26 cellular contexts compared by ENCODE assay signal in the genomic region with DNA sequence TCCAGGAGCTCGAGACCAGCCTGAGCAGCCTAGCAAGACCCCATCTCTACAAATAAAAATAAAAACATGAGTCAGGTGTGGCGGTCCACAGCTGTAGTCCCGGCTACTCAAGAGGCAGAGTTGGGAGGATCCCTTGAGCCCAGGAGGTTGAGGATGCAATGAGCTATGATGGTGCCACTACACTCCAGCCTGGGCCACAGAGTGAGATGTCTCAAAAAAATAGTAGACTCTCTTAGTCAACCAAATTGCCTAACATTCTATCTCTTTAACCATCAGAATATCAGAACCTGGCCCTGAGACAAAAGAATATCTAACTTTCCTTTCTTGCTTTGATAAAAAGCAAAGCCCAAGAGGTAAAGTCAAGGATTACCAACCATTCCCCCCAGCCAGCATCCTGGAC.
"Had no signal": no experiment of that assay in that cellular context is flagged by ENCODE, and none has a peak within 500 bp of the region (broad histone marks: within the 10 kb centered on the region; RNA-seq: fewer than 3 reads in every experiment).

No MANE protein-coding gene starts in this region.

- H3K27ac ChIP-seq: stomach, suprapubic skin, testis, thoracic aorta, thyroid gland, tibial artery, tibial nerve, transverse colon, upper lobe of left lung, upper lobe of right lung, uterus, vagina had no signal

- ATAC-seq: stimulated activated effector memory CD8-positive, alpha-beta T cell treated with anti-CD3 and anti-CD28 coated beads, Interleukin-12 subunit alpha, Interleukin-12 subunit beta, amount 100 ng/mL, for 72 hours; stimulated activated memory B cell treated with anti-CD40 and anti-IgM and Interleukin-4, amounts not matched to agents 10 μg/mL and 1 μg/mL and 100 μg/mL, for 72 hours; stimulated activated naive B cell treated with anti-CD40 and anti-IgM and Interleukin-4, amounts not matched to agents 10 μg/mL and 1 μg/mL and 100 μg/mL, for 72 hours; stimulated activated naive CD8-positive, alpha-beta T cell treated with anti-CD3 and anti-CD28 coated beads, Interleukin-15, amount 100 ng/mL, for 72 hours; stimulated activated naive CD8-positive, alpha-beta T cell treated with anti-CD3 and anti-CD28 coated beads, Interleukin-15, Interleukin-2, amounts not matched to agents 100 U/mL and 50 U/mL, for 24 hours; upper lobe of right lung had no signal

- H3K36me3 ChIP-seq: stomach, suprapubic skin, thoracic aorta, thyroid gland, tibial artery, tibial nerve, transverse colon, upper lobe of left lung, upper lobe of right lung, uterus, vagina had no signal

- H3K27me3 ChIP-seq: stomach, testis, thyroid gland, tibial nerve, transverse colon, upper lobe of left lung, upper lobe of right lung, uterus, vagina had no signal

- H3K4me1 ChIP-seq: suprapubic skin, thyroid gland, uterus had no signal

- H3K9me3 ChIP-seq: stomach, suprapubic skin, testis, thoracic aorta, thyroid gland, tibial nerve, transverse colon, upper lobe of right lung, uterus, vagina had no signal

- H3K4me3 ChIP-seq: stomach, suprapubic skin, testis, thoracic aorta, thyroid gland, tibial artery, tibial nerve, transverse colon, upper lobe of left lung, upper lobe of right lung, uterus, vagina had no signal

- DNase-seq: stimulated activated CD4-positive, alpha-beta T cell treated with anti-CD3 and anti-CD28 coated beads, Interleukin-2, amount 100 ng/mL, for 48 hours; stimulated activated CD4-positive, alpha-beta T cell treated with anti-CD3 and anti-CD28 coated beads, Interleukin-4, amount 100 ng/mL, for 1 hour; stimulated activated CD4-positive, alpha-beta T cell treated with anti-CD3 and anti-CD28 coated beads, Interleukin-4, amount 100 ng/mL, for 24 hours; stimulated activated CD4-positive, alpha-beta T cell treated with anti-CD3 and anti-CD28 coated beads, Interleukin-4, amount 100 ng/mL, for 4 hours; stimulated activated CD8-positive, alpha-beta memory T cell treated with anti-CD3 and anti-CD28 coated beads, Interleukin-4, amount 100 ng/mL, for 48 hours; stimulated activated naive B cell treated with anti-CD40 and anti-IgM and Interleukin-4, amounts not matched to agents 10 μg/mL and 1 μg/mL and 100 μg/mL, for 72 hours; stimulated activated naive CD4-positive, alpha-beta T cell; stimulated activated naive CD4-positive, alpha-beta T cell treated with Interleukin-2 at 50 U/mL for 16 hours; stimulated activated naive CD8-positive, alpha-beta T cell treated with anti-CD3 and anti-CD28 coated beads, Interleukin-15, amount 100 ng/mL, for 72 hours; stimulated activated naive CD8-positive, alpha-beta T cell treated with anti-CD3 and anti-CD28 coated beads, Interleukin-15, Interleukin-2, amounts not matched to agents 100 U/mL and 50 U/mL, for 24 hours; stomach; substantia nigra; testis; thyroid gland; tibial artery; transverse colon; upper lobe of left lung; upper lobe of right lung; uterus had no signal

- FAIRE-seq: urothelium cell line had no signal
